11 cellular contexts compared by ENCODE assay signal in the genomic region with DNA sequence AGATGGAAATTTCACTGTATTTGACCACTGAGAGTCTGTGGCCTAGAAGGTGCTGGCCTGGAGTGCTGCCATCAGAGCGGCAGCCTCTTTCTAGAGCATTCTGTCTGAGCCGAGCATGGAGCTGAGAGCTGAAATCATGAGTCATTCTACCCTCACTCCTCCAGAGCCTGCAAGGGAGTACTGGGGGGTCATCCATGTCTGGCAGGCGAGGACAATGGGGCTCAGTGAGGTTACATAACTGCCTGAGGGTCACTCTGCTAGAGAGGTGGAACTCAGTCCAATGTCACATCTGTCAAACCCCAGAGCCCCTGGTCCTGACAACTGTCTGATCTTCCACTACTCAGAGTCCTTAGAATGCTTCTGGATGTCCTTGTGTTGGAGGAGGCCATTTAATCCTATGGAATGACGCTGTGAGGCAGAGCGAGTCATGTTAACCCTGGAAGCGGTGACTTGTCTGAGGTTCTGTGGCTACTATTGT.
DNase-seq lines count a peak whose midpoint lies in the region; ATAC-seq and TF ChIP-seq lines count a peak whose summit lies in the region.
"Had no signal": no experiment of that assay in that cellular context is flagged by ENCODE, and none has a peak within 500 bp of the region (broad histone marks: within the 10 kb centered on the region; RNA-seq: fewer than 3 reads in every experiment).

No MANE protein-coding gene starts in this region.

- peaks cover 29 to 39% (median 37%) of the 10 kb centered on the region in 3 donors for H3K4me1 Mint-ChIP-seq in naive B cell

- peak overlapping the region in 4 of 8 donors; percentile 7 to 69 (median 55) for H3K4me3 Mint-ChIP-seq in naive B cell

- H3K27me3 ChIP-seq in MM.1S (replicated peaks; ENCODE audit: insufficient read depth, low read length) (no peaks in the 10 kb centered on the region), brain microvascular endothelial cell (replicated peaks) (no peaks in the 10 kb centered on the region), psoas muscle (ENCODE audit: insufficient read depth in 3 of 3, low read length in 2 of 3) (no peaks in the 10 kb centered on the region)

- no peaks in the 10 kb centered on the region for H4K20me1 ChIP-seq in MM.1S (ENCODE audit: insufficient read depth, low read length)

- H3K79me2 ChIP-seq in MM.1S (ENCODE audit: low read length), result peaks cover 7% of the 10 kb centered on the region

- ATAC-seq in naive B cell (ENCODE audit: low read depth in 2 of 2) (no peak), GM19463 (IDR thresholded peaks at IDR 0.05; ENCODE audit: unreplicated experiment) (no peak), psoas muscle (no peak)

- in situ Hi-C loops in brain microvascular endothelial cell (cut with HindIII; ENCODE audit: low pct_ligation_motif_present, low sequenced_read_pairs), result loop anchor here (25.0 kb wide), 1 partner anchor 493 kb away; a partner anchor contains a TSS

- H3K4me1 ChIP-seq in MM.1S (ENCODE audit: low read length) (peaks cover 16% of the 10 kb centered on the region), psoas muscle (no peaks in the 10 kb centered on the region)
- H3K4me1 ChIP-seq: parathyroid adenoma had no signal

- 72 to 82% (median 79%) methylated on average over 6 of the region's 6 CpGs for WGBS in psoas muscle, 3 donors

- peaks cover 19% of the 10 kb centered on the region for H3F3A ChIP-seq in MM.1S (ENCODE audit: insufficient read depth, low read length)

- no peaks in the 10 kb centered on the region for H3K9me2 ChIP-seq in MM.1S (replicated peaks; ENCODE audit: insufficient read depth, low read length)

- peak; percentile 77 for DNase-seq in EL
- no peak for DNase-seq in MM.1S
- DNase-seq in brain microvascular endothelial cell, result peak; percentile 78
- DNase-seq in naive B cell, result no peak
- no peak for DNase-seq in COLO668 (lab: John Stamatoyannopoulos, UW; ENCODE audit: unreplicated experiment)
- DNase-seq in NOMO-1 (lab: John Stamatoyannopoulos, UW; ENCODE audit: unreplicated experiment in 2 of 2), result no peak
- DNase-seq in psoas muscle, result no peak
- DNase-seq: NCI-H526 had no signal

- H3K36me3 ChIP-seq in MM.1S (replicated peaks; ENCODE audit: insufficient read depth, low read length) (no peaks in the 10 kb centered on the region), brain microvascular endothelial cell (replicated peaks) (no peaks in the 10 kb centered on the region), psoas muscle (ENCODE audit: insufficient read depth in 1 of 2, low read depth in 1 of 2) (no peaks in the 10 kb centered on the region)

- H3K27ac ChIP-seq in MM.1S (ENCODE audit: low read length) (peak overlapping the region; percentile 12; the same call in 1 of the 2 replicates), brain microvascular endothelial cell (no peak overlapping the region), psoas muscle (no peak overlapping the region)
- H3K27ac ChIP-seq: HL-60, parathyroid adenoma had no signal

- intact Hi-C loops in psoas muscle (cut with DNase I), result loop anchor here in 1 of 2 donors (10.0 kb wide), 1 partner anchor 315 kb away; no protein-coding TSS in a partner anchor

- no peak for TF ChIP-seq CTCF in MM.1S (IDR thresholded peaks at IDR 0.05; ENCODE audit: low read length)
- no peak for TF ChIP-seq CTCF in brain microvascular endothelial cell (IDR thresholded peaks at IDR 0.05; ENCODE audit: low read depth, low read length, missing control alignments)
- no peak for TF ChIP-seq CTCF in psoas muscle (IDR thresholded peaks at IDR 0.05)

- no peak overlapping the region for H2AFZ ChIP-seq in MM.1S (ENCODE audit: low read length)
- H2AFZ ChIP-seq: parathyroid adenoma had no signal

- H3K9ac ChIP-seq in MM.1S (ENCODE audit: low read length), result no peak overlapping the region
- H3K9ac ChIP-seq: parathyroid adenoma had no signal

- H3K36me3 Mint-ChIP-seq in naive B cell, result no peaks in the 10 kb centered on the region

- no peak overlapping the region for H3K4me3 ChIP-seq in MM.1S (ENCODE audit: low read length)
- H3K4me3 ChIP-seq in brain microvascular endothelial cell (ENCODE audit: low read depth, low read length), result no peak overlapping the region
- no peak overlapping the region for H3K4me3 ChIP-seq in psoas muscle

- peak overlapping the region; percentile 79 to 94 (median 84) for H3K27ac Mint-ChIP-seq in naive B cell

- H3K9me3 Mint-ChIP-seq in naive B cell, result no peaks in the 10 kb centered on the region

- 0 out of 2 replicates have a peak overlapping the region, but pooled peaks have one; percentile 16 for H3K4me2 ChIP-seq in MM.1S (ENCODE audit: low read depth, low read length)

- H3K27me3 Mint-ChIP-seq in naive B cell, result no peaks in the 10 kb centered on the region

- H3K9me3 ChIP-seq in MM.1S (replicated peaks; ENCODE audit: insufficient read depth, low read length) (no peaks in the 10 kb centered on the region), psoas muscle (no peaks in the 10 kb centered on the region)

Comparison
In these comparisons a context has a peak if more than half of its experiments do, and no peak if none do; other contexts are left out.
1. DNase-seq: peak in EL (single experiment) and brain microvascular endothelial cell (single experiment); none in MM.1S (single experiment), naive B cell (single experiment), COLO668 (single experiment), NOMO-1 (0 of 2) and psoas muscle (0 of 2).